Comparison of ENCODE assay signal across 20 cellular contexts in the genomic region with DNA sequence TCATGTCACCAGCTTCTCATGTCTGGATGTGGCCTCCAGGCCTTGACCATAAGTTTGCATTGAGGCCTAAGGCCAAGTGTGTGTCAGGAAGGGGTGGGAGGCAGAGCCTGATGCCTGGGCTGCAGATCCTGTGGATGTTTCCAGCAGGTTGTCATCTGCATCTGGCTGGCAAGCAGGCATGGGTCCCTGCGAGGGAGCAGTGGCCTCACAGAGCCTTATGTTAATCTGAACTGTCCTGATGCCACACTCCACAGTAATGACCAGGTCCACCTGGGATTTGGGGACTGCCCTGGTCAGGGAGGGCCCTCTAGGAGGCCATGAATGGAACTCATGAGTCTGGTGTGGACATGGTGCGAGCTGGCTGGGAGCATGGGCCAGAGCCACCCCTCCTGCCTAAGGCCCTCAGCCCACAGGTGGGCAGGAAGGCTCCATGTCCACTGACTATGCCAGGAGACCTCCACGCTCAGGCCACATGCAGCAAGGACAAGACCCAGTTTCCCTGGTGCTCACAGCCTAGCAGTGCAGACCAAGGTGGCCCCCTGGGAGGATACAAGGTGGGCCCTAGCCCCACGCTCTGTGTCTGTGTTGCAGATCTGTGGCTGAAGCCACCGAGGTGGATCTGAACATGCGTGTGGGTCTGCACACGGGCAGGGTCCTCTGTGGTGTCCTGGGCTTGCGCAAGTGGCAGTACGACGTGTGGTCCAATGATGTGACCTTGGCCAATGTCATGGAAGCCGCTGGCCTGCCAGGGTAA.
DNase-seq lines count a peak whose midpoint lies in the region; ATAC-seq, FAIRE-seq and TF ChIP-seq lines count a peak whose summit lies in the region.
"Had no signal": no experiment of that assay in that cellular context is flagged by ENCODE, and none has a peak within 500 bp of the region (broad histone marks: within the 10 kb centered on the region; RNA-seq: fewer than 3 reads in every experiment).

No MANE protein-coding gene starts in this region.

- H3K27ac ChIP-seq in H1 (ENCODE audit: low read depth, low read length), result no peak overlapping the region
- H3K27ac ChIP-seq in lung (ENCODE audit: low read depth in 1 of 2, low read length in 1 of 2), result no peak overlapping the region
- no peak overlapping the region for H3K27ac ChIP-seq in vagina
- H3K27ac ChIP-seq: BLaER1 treated with 17β-estradiol and CSF1 and Interleukin-3, amounts not matched to agents 10 nM and 100 nM; Peyer's patch; SJCRH30 had no signal

- H2BK5ac ChIP-seq in H1 (ENCODE audit: low read depth, low read length), result peak overlapping the region; percentile 24; the same call in 1 of the 2 replicates

- no peak for FAIRE-seq in H1 (lab: Jason Lieb, UNC)
- FAIRE-seq: GM12892 had no signal

- no peak for TF ChIP-seq RAD21 in H1 (IDR thresholded peaks at IDR 0.05 in 1 of 2, conservative IDR thresholded peaks at IDR 0.05 in 1 of 2; ENCODE audit: low read depth in 2 of 2, low read length in 2 of 2)

- no peak overlapping the region for H3K9ac ChIP-seq in H1 (replicated peaks in 1 of 4; ENCODE audit: extremely low read depth in 1 of 4, low read depth in 3 of 4, low read length in 3 of 4)
- H3K9ac ChIP-seq: BLaER1 treated with 17β-estradiol and CSF1 and Interleukin-3, amounts not matched to agents 10 nM and 100 nM had no signal

- H2AK5ac ChIP-seq in H1 (ENCODE audit: low read depth, low read length), result no peak overlapping the region

- TF ChIP-seq POLR2A in H1 (IDR thresholded peaks at IDR 0.05; ENCODE audit: control extremely low read depth in 1 of 2, low read depth in 2 of 2, low read length in 2 of 2) (no peak), vagina (IDR thresholded peaks at IDR 0.05) (no peak)

- intact Hi-C loops in vagina (cut with DNase I), result no loop called here

- no peaks in the 10 kb centered on the region for H3K36me3 ChIP-seq in H1 (ENCODE audit: control insufficient read depth in 2 of 4, insufficient read depth in 4 of 4, low read length in 3 of 4)
- H3K36me3 ChIP-seq in lung (ENCODE audit: control insufficient read depth in 2 of 2, insufficient read depth in 2 of 2, low read length in 2 of 2), result no peaks in the 10 kb centered on the region
- H3K36me3 ChIP-seq in vagina, result no peaks in the 10 kb centered on the region
- H3K36me3 ChIP-seq: BLaER1 treated with 17β-estradiol and CSF1 and Interleukin-3, amounts not matched to agents 10 nM and 100 nM; Peyer's patch; SJCRH30 had no signal

- no peak overlapping the region for H3K56ac ChIP-seq in H1 (replicated peaks; ENCODE audit: insufficient read length, low read depth, low read length)

- no peak for TF ChIP-seq EP300 in H1 (IDR thresholded peaks at IDR 0.05; ENCODE audit: borderline replicate concordance in 1 of 2, low read depth in 2 of 2, low read length in 2 of 2)

- no peak overlapping the region for H3K23ac ChIP-seq in H1 (ENCODE audit: insufficient read length)

- no peak overlapping the region for H2BK15ac ChIP-seq in H1 (ENCODE audit: low read length)

- no peak overlapping the region; the same call in 1 of the 2 replicates for H4K8ac ChIP-seq in H1 (ENCODE audit: extremely low read depth, insufficient read depth, low read length)

- H4K5ac ChIP-seq in H1 (ENCODE audit: insufficient read length, low read depth, low read length), result no peak overlapping the region

- no peak overlapping the region for H2BK20ac ChIP-seq in H1 (ENCODE audit: low read length)

- no peak overlapping the region for H3K18ac ChIP-seq in H1 (ENCODE audit: extremely low read depth, low read length)

- POLR2A ChIA-PET in H1 (lab: Charles Lee; ENCODE audit: partially characterized antibody), result no interaction called here

- H3K14ac ChIP-seq in H1 (ENCODE audit: insufficient read length), result no peak overlapping the region

- H3K27me3 ChIP-seq in H1 (replicated peaks in 1 of 4; ENCODE audit: control insufficient read depth in 3 of 4, extremely low read depth in 1 of 4, insufficient read depth in 3 of 4, low read length in 3 of 4) (no peaks in the 10 kb centered on the region), lung (ENCODE audit: control insufficient read depth, insufficient read depth) (no peaks in the 10 kb centered on the region), vagina (no peaks in the 10 kb centered on the region)
- H3K27me3 ChIP-seq: BLaER1 treated with 17β-estradiol and CSF1 and Interleukin-3, amounts not matched to agents 10 nM and 100 nM; Peyer's patch had no signal

- H4K20me1 ChIP-seq in H1 (replicated peaks in 1 of 2; ENCODE audit: control insufficient read depth in 1 of 2, insufficient read depth in 2 of 2, low read length in 2 of 2), result peaks cover 0 to 6% of the 10 kb centered on the region in 2 experiments
- H4K20me1 ChIP-seq: BLaER1 treated with 17β-estradiol and CSF1 and Interleukin-3, amounts not matched to agents 10 nM and 100 nM had no signal

- H2BK120ac ChIP-seq in H1 (replicated peaks; ENCODE audit: low read depth, low read length), result no peak overlapping the region

- no peaks in the 10 kb centered on the region; the same call in none of the 2 replicates for H3K79me1 ChIP-seq in H1 (ENCODE audit: low read depth, low read length)

- H3K79me2 ChIP-seq in H1 (ENCODE audit: control insufficient read depth in 1 of 2, insufficient read depth in 2 of 2, low read length in 2 of 2), result no peaks in the 10 kb centered on the region

- H4K91ac ChIP-seq in H1 (replicated peaks; ENCODE audit: insufficient read length, low read length), result no peak overlapping the region

- H3K4me3 ChIP-seq in H1 (ENCODE audit: extremely low read depth in 1 of 4, insufficient read depth in 2 of 4, low read depth in 3 of 4, low read length in 4 of 4), result no peak overlapping the region
- H3K4me3 ChIP-seq in lung, result no peak overlapping the region
- no peak overlapping the region for H3K4me3 ChIP-seq in vagina
- H3K4me3 ChIP-seq: BLaER1 treated with 17β-estradiol and CSF1 and Interleukin-3, amounts not matched to agents 10 nM and 100 nM; GM23338; Peyer's patch; SJCRH30 had no signal

- CTCF ChIA-PET in H1 (lab: Charles Lee; ENCODE audit: partially characterized antibody), result interaction anchor here (1.0 kb wide), 1 partner anchor 10 kb away, joined by 6 read pairs; no protein-coding TSS in a partner anchor

- H2BK12ac ChIP-seq in H1 (ENCODE audit: low read depth, low read length), result no peak overlapping the region

- H3K4ac ChIP-seq in H1 (replicated peaks; ENCODE audit: insufficient read length, low read depth, low read length), result no peak overlapping the region

- no peaks in the 10 kb centered on the region for H3K9me3 ChIP-seq in H1 (ENCODE audit: insufficient read depth in 2 of 2, low read depth in 1 of 2, low read length in 1 of 2)
- H3K9me3 ChIP-seq in lung (ENCODE audit: control insufficient read depth in 2 of 2, insufficient read depth in 1 of 2, low read length in 1 of 2), result no peaks in the 10 kb centered on the region
- no peaks in the 10 kb centered on the region for H3K9me3 ChIP-seq in vagina
- H3K9me3 ChIP-seq: BLaER1 treated with 17β-estradiol and CSF1 and Interleukin-3, amounts not matched to agents 10 nM and 100 nM; Caco-2; Peyer's patch; SJCRH30 had no signal

- TF ChIP-seq CTCF in H1 (IDR thresholded peaks at IDR 0.05; ENCODE audit: control extremely low read depth in 1 of 3, insufficient read depth in 1 of 3, low read depth in 1 of 3, low read length in 3 of 3) (no peak), lung (IDR thresholded peaks at IDR 0.05; ENCODE audit: control extremely low read depth, extremely low read depth) (no peak), vagina (IDR thresholded peaks at IDR 0.05) (no peak)

- no peaks in the 10 kb centered on the region for H3K23me2 ChIP-seq in H1 (ENCODE audit: low read depth, low read length)

- no peaks in the 10 kb centered on the region; a peak in 1 of 7 replicates for H3K4me1 ChIP-seq in H1 (replicated peaks in 1 of 4; ENCODE audit: control insufficient read depth in 3 of 4, insufficient read depth in 4 of 4, low read length in 3 of 4)
- no peaks in the 10 kb centered on the region for H3K4me1 ChIP-seq in lung (ENCODE audit: control insufficient read depth in 2 of 2, insufficient read depth in 2 of 2, low read length in 2 of 2)
- no peaks in the 10 kb centered on the region for H3K4me1 ChIP-seq in vagina
- H3K4me1 ChIP-seq: Caco-2, Peyer's patch, SJCRH30 had no signal

- WGBS in H1 (ENCODE audit: extremely low coverage in 1 of 2, insufficient coverage in 1 of 2, insufficient read length in 1 of 2, insufficient replicate concordance in 2 of 2, low coverage in 1 of 2, low lambda C conversion rate in 2 of 2, missing lambda C conversion rate in 1 of 2), 2 experiments, result 92% methylated on average over 11 of the region's 11 CpGs; no CpG with 5 or more reads in 1 of the 2 experiments
- WGBS in lung, 2 donors, result 94 to 95% methylated on average over 10 to 11 of the region's 11 CpGs

- no peak overlapping the region for H2AFZ ChIP-seq in H1 (ENCODE audit: low read length)
- H2AFZ ChIP-seq: GM23338 had no signal

- DNase-seq in activated CD8-positive, alpha-beta memory T cell treated with anti-CD3 and anti-CD28 coated beads for 24 hours, result peak; percentile 41
- DNase-seq in activated CD8-positive, alpha-beta memory T cell treated with anti-CD3 and anti-CD28 coated beads, Interleukin-2, amount 50 U/mL, for 4 hours, result no peak
- no peak for DNase-seq in H1 (ENCODE audit: low read depth in 1 of 2, low spot score in 2 of 2)
- DNase-seq in lung (ENCODE audit: low spot score), result peak; percentile 22
- peak; percentile 61 to 80 for DNase-seq in vagina (ENCODE audit: extremely low spot score in 2 of 2)
- DNase-seq in DMS153 treated with DMSO at 0.1 percent for 48 hours (lab: John Stamatoyannopoulos, UW; ENCODE audit: unreplicated experiment), result no peak
- DNase-seq in NCI-H510A (lab: John Stamatoyannopoulos, UW), result no peak
- DNase-seq: 8988T, Caco-2, Karpas-422, MV-4-11, NCI-H1105 treated with DMSO at 0.1 percent for 48 hours, NCI-H2029 treated with DMSO at 0.1 percent for 48 hours, NCI-H345, NCI-H526, SJCRH30 had no signal

- no peak overlapping the region for H3K4me2 ChIP-seq in H1 (ENCODE audit: insufficient read depth in 1 of 2, low read depth in 2 of 2, low read length in 2 of 2)
- H3K4me2 ChIP-seq: BLaER1 treated with 17β-estradiol and CSF1 and Interleukin-3, amounts not matched to agents 10 nM and 100 nM; GM23338 had no signal

- ATAC-seq in lung (ENCODE audit: insufficient read depth, low FRiP score), result no peak
- ATAC-seq: GM23338 had no signal

TF ChIP-seq in H1, 55 proteins besides CTCF, POLR2A, EP300 and RAD21 (continues in another document):
- TF ChIP-seq TCF12 (IDR thresholded peaks at IDR 0.05; ENCODE audit: low read depth, low read length) (no peak), NANOG (IDR thresholded peaks at IDR 0.05; ENCODE audit: insufficient read depth, low read depth, low read length, poor library complexity, severe bottlenecking) (no peak), TEAD4 (IDR thresholded peaks at IDR 0.05; ENCODE audit: low read depth, low read length) (no peak), SAP30 (IDR thresholded peaks at IDR 0.05; ENCODE audit: insufficient read depth, insufficient replicate concordance, low read length) (no peak), EGR1 (IDR thresholded peaks at IDR 0.05; ENCODE audit: borderline replicate concordance, low read depth, low read length) (no peak), BACH1 (IDR thresholded peaks at IDR 0.05; ENCODE audit: low read length) (no peak), CTBP2 (IDR thresholded peaks at IDR 0.05; ENCODE audit: borderline replicate concordance, insufficient read depth, insufficient read length, low read length) (no peak), KDM1A (IDR thresholded peaks at IDR 0.05; ENCODE audit: borderline replicate concordance, low read length) (no peak)

Comparison
In these comparisons a context has a peak if more than half of its experiments do, and no peak if none do; other contexts are left out.
1. DNase-seq: peak in activated CD8-positive, alpha-beta memory T cell treated with anti-CD3 and anti-CD28 coated beads for 24 hours (single experiment), lung (single experiment) and vagina (2 of 2); none in activated CD8-positive, alpha-beta memory T cell treated with anti-CD3 and anti-CD28 coated beads, Interleukin-2, amount 50 U/mL, for 4 hours (single experiment), H1 (0 of 2), DMS153 treated with DMSO at 0.1 percent for 48 hours (single experiment) and NCI-H510A (single experiment).